Comparison of ENCODE assay signal across 24 cellular contexts in the genomic region with DNA sequence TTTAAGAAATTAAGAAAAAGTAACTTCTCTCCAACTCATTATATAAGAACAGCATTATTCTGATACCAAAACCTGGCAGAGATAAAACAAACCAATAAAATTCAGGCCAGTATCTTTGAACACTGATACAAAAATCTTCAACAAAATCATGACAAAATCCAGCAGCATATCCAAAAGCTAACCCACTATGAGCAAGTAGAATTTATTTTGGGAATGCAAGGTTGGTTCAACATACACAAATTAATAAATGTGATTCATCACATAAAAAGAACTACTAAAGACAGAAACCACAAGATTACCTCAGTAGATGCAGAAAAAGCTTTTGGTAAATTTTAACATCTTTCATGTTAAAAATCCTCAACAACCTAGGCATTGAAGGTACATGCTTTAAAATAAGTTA.
"Had no signal": no experiment of that assay in that cellular context is flagged by ENCODE, and none has a peak within 500 bp of the region (broad histone marks: within the 10 kb centered on the region; RNA-seq: fewer than 3 reads in every experiment).

No MANE protein-coding gene starts in this region.

- H3K4me3 Mint-ChIP-seq: activated CD8-positive, alpha-beta T cell treated with anti-CD3 and anti-CD28 coated beads for 36 hours; T-helper 1 cell treated with Interleukin-12 subunit alpha and Interleukin-12 subunit beta and Interleukin-4 antibody, amounts not matched to agents 30 μg/mL and 1 μg/mL, for 36 hours had no signal

- DNase-seq: activated CD4-positive, alpha-beta T cell treated with anti-CD3 and anti-CD28 coated beads for 4 hours; activated CD8-positive, alpha-beta memory T cell treated with anti-CD3 and anti-CD28 coated beads, Interleukin-2, amount 50 U/mL, for 48 hours; activated CD8-positive, alpha-beta T cell treated with anti-CD3 and anti-CD28 coated beads for 36 hours; activated T-cell treated with anti-CD3 and anti-CD28 coated beads, Interleukin-2, amount 50 U/mL, for 1 hour; adrenal gland; anterior cingulate cortex; MG63; MV-4-11; NCI-H1092 treated with DMSO at 0.1 percent for 48 hours; NCI-H1417 treated with DMSO at 0.1 percent for 48 hours; NCI-H1694; NCI-H2029; NCI-H510A treated with DMSO at 0.1 percent for 48 hours; NCI-H69; NK-92 treated with Interleukin-12 subunit alpha and Interleukin-12 subunit beta, amount 100 ng/mL, for 24 hours; Peyer's patch; Right ventricle myocardium superior; SJCRH30; SK-N-SH; SW 1271 had no signal

- H3K4me1 ChIP-seq: Peyer's patch, SJCRH30 had no signal

- H3K27me3 ChIP-seq: adrenal gland, MG63, Peyer's patch, SJCRH30 had no signal

- H3K9ac ChIP-seq: SK-N-SH had no signal

- H3K4me3 ChIP-seq: adrenal gland, MG63, Peyer's patch, SJCRH30 had no signal

- H3K27me3 Mint-ChIP-seq: activated CD8-positive, alpha-beta T cell treated with anti-CD3 and anti-CD28 coated beads for 36 hours had no signal

- H3K4me2 ChIP-seq: SK-N-SH had no signal

- H3K27ac ChIP-seq: adrenal gland, Peyer's patch, RWPE1, SJCRH30 had no signal

- H3K27ac Mint-ChIP-seq: activated CD8-positive, alpha-beta T cell treated with anti-CD3 and anti-CD28 coated beads for 36 hours; activated naive CD4-positive, alpha-beta T cell treated with anti-CD3 and anti-CD28 coated beads, Interleukin-2, amount 50 U/mL, for 72 hours; T-helper 1 cell treated with Interleukin-12 subunit alpha and Interleukin-12 subunit beta and Interleukin-4 antibody, amounts not matched to agents 30 μg/mL and 1 μg/mL, for 36 hours had no signal

- ATAC-seq: activated CD4-positive, CD25-positive, alpha-beta regulatory T cell treated with anti-CD3 and anti-CD28 coated beads, Interleukin-2, amount 50 U/mL, for 24 hours; activated CD8-positive, alpha-beta T cell treated with anti-CD3 and anti-CD28 coated beads for 36 hours; activated naive CD4-positive, alpha-beta T cell treated with anti-CD3 and anti-CD28 coated beads, Interleukin-2, amount 50 U/mL, for 72 hours had no signal
